Comparison of ENCODE assay signal across 1 cellular context in genomic region chr15:90648137-90649070, GRCh38.
TF ChIP-seq lines count a peak whose summit lies in the region.

No MANE protein-coding gene starts in this region.

TF ChIP-seq in GM23338, 12 proteins besides CTCF, POLR2A, EP300 and RAD21 (continued from another document):
- TF ChIP-seq, protein P1, sequence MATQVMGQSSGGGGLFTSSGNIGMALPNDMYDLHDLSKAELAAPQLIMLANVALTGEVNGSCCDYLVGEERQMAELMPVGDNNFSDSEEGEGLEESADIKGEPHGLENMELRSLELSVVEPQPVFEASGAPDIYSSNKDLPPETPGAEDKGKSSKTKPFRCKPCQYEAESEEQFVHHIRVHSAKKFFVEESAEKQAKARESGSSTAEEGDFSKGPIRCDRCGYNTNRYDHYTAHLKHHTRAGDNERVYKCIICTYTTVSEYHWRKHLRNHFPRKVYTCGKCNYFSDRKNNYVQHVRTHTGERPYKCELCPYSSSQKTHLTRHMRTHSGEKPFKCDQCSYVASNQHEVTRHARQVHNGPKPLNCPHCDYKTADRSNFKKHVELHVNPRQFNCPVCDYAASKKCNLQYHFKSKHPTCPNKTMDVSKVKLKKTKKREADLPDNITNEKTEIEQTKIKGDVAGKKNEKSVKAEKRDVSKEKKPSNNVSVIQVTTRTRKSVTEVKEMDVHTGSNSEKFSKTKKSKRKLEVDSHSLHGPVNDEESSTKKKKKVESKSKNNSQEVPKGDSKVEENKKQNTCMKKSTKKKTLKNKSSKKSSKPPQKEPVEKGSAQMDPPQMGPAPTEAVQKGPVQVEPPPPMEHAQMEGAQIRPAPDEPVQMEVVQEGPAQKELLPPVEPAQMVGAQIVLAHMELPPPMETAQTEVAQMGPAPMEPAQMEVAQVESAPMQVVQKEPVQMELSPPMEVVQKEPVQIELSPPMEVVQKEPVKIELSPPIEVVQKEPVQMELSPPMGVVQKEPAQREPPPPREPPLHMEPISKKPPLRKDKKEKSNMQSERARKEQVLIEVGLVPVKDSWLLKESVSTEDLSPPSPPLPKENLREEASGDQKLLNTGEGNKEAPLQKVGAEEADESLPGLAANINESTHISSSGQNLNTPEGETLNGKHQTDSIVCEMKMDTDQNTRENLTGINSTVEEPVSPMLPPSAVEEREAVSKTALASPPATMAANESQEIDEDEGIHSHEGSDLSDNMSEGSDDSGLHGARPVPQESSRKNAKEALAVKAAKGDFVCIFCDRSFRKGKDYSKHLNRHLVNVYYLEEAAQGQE (IDR thresholded peaks at IDR 0.05; ENCODE audit: unreplicated experiment): no peak
- TF ChIP-seq EZH2phosphoT487 (IDR thresholded peaks at IDR 0.05; ENCODE audit: unreplicated experiment) (no peak), POLR2AphosphoS5 (IDR thresholded peaks at IDR 0.05; ENCODE audit: low read depth) (no peak), NANOG (IDR thresholded peaks at IDR 0.05; ENCODE audit: borderline replicate concordance) (no peak)
